Comparison of ENCODE assay signal across 1 cellular context in the genomic region with DNA sequence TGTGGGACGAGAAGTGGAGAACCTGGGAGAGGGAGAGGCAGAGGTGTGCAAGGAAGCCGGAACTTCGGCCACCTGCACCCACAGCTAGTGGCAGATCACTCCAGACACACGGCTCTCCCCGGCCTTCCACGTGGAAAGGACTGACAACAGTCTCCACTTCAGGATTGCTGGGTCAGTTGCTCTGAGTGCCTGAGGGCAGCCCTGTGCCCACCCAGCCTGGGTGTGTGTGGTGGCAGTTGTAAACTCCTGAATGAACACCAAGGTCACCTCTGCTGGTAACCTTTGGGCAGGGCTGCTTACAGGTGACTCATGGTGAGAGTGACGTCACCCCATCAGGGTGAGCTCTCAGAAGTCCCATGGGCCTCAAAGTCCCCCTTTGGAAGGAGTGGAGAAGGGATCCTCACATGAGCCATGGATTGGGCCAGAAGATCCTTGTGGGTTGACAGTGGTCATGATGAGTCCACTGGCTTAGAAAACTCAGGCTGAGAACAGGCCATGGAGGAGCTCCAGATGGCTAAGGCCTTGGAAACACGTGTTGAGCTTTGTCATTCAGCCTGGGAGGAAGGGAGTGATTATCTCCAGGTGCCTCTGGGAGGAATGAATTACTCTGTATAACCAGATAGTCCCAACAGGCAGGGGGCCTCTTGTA.
TF ChIP-seq lines count a peak whose summit lies in the region.

No MANE protein-coding gene starts in this region.

TF ChIP-seq in GM23338, 12 proteins besides CTCF, POLR2A, EP300 and RAD21:
- TF ChIP-seq ZNF462 (CRISPR knock-in tag; IDR thresholded peaks at IDR 0.05) (no peak), ETS1 (IDR thresholded peaks at IDR 0.05) (no peak), EZH2phosphoT487 (IDR thresholded peaks at IDR 0.05; ENCODE audit: unreplicated experiment) (no peak), CREB1 (CRISPR knock-in tag; IDR thresholded peaks at IDR 0.05; ENCODE audit: low read depth) (no peak), EZH2 (IDR thresholded peaks at IDR 0.05; ENCODE audit: low read depth, unreplicated experiment) (no peak), ZNF114 (CRISPR knock-in tag; IDR thresholded peaks at IDR 0.05) (no peak), STAT1 (IDR thresholded peaks at IDR 0.05; ENCODE audit: unreplicated experiment) (no peak)
